In the genomic region with DNA sequence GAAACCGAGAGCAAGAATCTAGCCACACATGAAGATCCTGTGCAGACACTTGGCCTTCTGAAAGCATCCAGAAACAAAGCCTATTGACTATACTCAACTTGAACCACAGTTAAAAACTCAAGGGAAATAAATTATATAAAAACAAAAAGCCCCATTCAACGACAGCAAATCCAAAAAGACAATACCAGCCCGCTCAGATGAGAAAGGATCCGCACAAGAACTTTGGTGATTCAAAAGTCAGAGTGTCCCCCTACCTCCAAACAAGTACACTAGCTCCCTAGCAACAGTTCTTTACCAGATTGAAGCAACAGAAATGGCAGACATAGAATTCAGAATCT, we compare ENCODE assay signal across 1 cellular context.
TF ChIP-seq lines count a peak whose summit lies in the region.

No MANE protein-coding gene starts in this region.

TF ChIP-seq in SK-N-SH, 30 proteins besides CTCF, POLR2A, EP300 and RAD21 (continued from another document):
- no peak for TF ChIP-seq ZBTB33 (IDR thresholded peaks at IDR 0.05; ENCODE audit: borderline replicate concordance, low read depth)
